In genomic region chr2:54522624-54523281, GRCh38 we compare ENCODE assay signal across 8 cellular contexts.
DNase-seq lines count a peak whose midpoint lies in the region; ATAC-seq and TF ChIP-seq lines count a peak whose summit lies in the region.

No MANE protein-coding gene starts in this region.

- H3K79me2 ChIP-seq in SU-DHL-6 (ENCODE audit: insufficient read depth, low read length) = 0 out of 2 replicates have a peak, but pooled peaks cover 7% of the 10 kb centered on the region

- TF ChIP-seq CTCF in GM12874 (IDR thresholded peaks at IDR 0.05; ENCODE audit: insufficient read depth, low read depth, low read length) (peak; percentile 63), HFFc6 (IDR thresholded peaks at IDR 0.05) (peak; percentile 77), NB4 (IDR thresholded peaks at IDR 0.05; ENCODE audit: low read depth, low read length) (peak; percentile 75), SU-DHL-6 (IDR thresholded peaks at IDR 0.05; ENCODE audit: insufficient read depth, low read length, poor library complexity, severe bottlenecking) (peak; percentile 34)

- H3K27ac ChIP-seq in SU-DHL-6 (ENCODE audit: low read depth, low read length) = no peak overlapping the region

- H3K36me3 Mint-ChIP-seq in HFFc6 (ENCODE audit: low read depth) (peaks cover 22% of the 10 kb centered on the region), immature natural killer cell (no peaks in the 10 kb centered on the region)
- no peaks in the 10 kb centered on the region for H3K36me3 Mint-ChIP-seq in activated naive CD8-positive, alpha-beta T cell treated with anti-CD3 and anti-CD28 coated beads, Interleukin-2, amount 50 U/mL, for 24 hours (ENCODE audit: low read depth)

- no peak overlapping the region for H3K4me2 ChIP-seq in SU-DHL-6 (ENCODE audit: low read depth, low read length, poor library complexity, severe bottlenecking)

- no peaks in the 10 kb centered on the region for H3K27me3 ChIP-seq in SU-DHL-6 (ENCODE audit: low read length)

- H4K20me1 ChIP-seq in SU-DHL-6 (ENCODE audit: low read depth, low read length) = no peaks in the 10 kb centered on the region

- ATAC-seq in activated naive CD8-positive, alpha-beta T cell treated with anti-CD3 and anti-CD28 coated beads, Interleukin-2, amount 50 U/mL, for 24 hours = peak; percentile 85

- no peaks in the 10 kb centered on the region for H3F3A ChIP-seq in SU-DHL-6 (ENCODE audit: insufficient read depth)

- H3K4me3 ChIP-seq in NB4 (ENCODE audit: low read depth, low read length) (no peak overlapping the region), SU-DHL-6 (ENCODE audit: insufficient read depth, low read length, poor library complexity, severe bottlenecking) (no peak overlapping the region)

- H3K4me3 Mint-ChIP-seq in HFFc6 = no peak overlapping the region
- H3K4me3 Mint-ChIP-seq in activated naive CD8-positive, alpha-beta T cell treated with anti-CD3 and anti-CD28 coated beads, Interleukin-2, amount 50 U/mL, for 24 hours = no peak overlapping the region
- peak overlapping the region in 3 of 5 donors; percentile 32 to 57 (median 33) for H3K4me3 Mint-ChIP-seq in immature natural killer cell

- DNase-seq in HFFc6 (peak; percentile 20), NB4 (ENCODE audit: low read depth) (peak; percentile 74), immature natural killer cell (peak; percentile 65 to 75 (median 67)), UCSD-AML1 (lab: John Stamatoyannopoulos, UW; ENCODE audit: unreplicated experiment) (no peak)
- peak; percentile 55 for DNase-seq in activated naive CD8-positive, alpha-beta T cell treated with anti-CD3 and anti-CD28 coated beads, Interleukin-2, amount 50 U/mL, for 24 hours
- peak; percentile 52 to 63 for DNase-seq in stimulated activated CD4-positive, alpha-beta T cell treated with anti-CD3 and anti-CD28 coated beads, Interleukin-2, amount 100 ng/mL, for 48 hours

- no peaks in the 10 kb centered on the region for H3K9me3 ChIP-seq in SU-DHL-6 (ENCODE audit: insufficient read depth, low read length)

- H3K27ac Mint-ChIP-seq in HFFc6 (peak overlapping the region; percentile 52; the same call in 1 of the 2 replicates), immature natural killer cell (peak overlapping the region in 5 of 6 donors; percentile 5 to 88 (median 25))
- H3K27ac Mint-ChIP-seq in activated naive CD8-positive, alpha-beta T cell treated with anti-CD3 and anti-CD28 coated beads, Interleukin-2, amount 50 U/mL, for 24 hours = no peak overlapping the region

- no peak overlapping the region for H3K9ac ChIP-seq in SU-DHL-6 (ENCODE audit: low read length)

- H3K9me3 Mint-ChIP-seq in HFFc6 = no peaks in the 10 kb centered on the region
- H3K9me3 Mint-ChIP-seq in activated naive CD8-positive, alpha-beta T cell treated with anti-CD3 and anti-CD28 coated beads, Interleukin-2, amount 50 U/mL, for 24 hours = no peaks in the 10 kb centered on the region
- no peaks in the 10 kb centered on the region for H3K9me3 Mint-ChIP-seq in immature natural killer cell

- H3K36me3 ChIP-seq in SU-DHL-6 (ENCODE audit: low read length) = no peaks in the 10 kb centered on the region; the same call in 1 of the 2 replicates

- TF ChIP-seq POLR2A in NB4 (IDR thresholded peaks at IDR 0.05; ENCODE audit: extremely low read depth, insufficient read length) = no peak

- H3K9me2 ChIP-seq in SU-DHL-6 (replicated peaks; ENCODE audit: insufficient read depth, low read length) = no peaks in the 10 kb centered on the region

- peaks cover 67% of the 10 kb centered on the region for H3K4me1 Mint-ChIP-seq in HFFc6 (ENCODE audit: low read depth)
- H3K4me1 Mint-ChIP-seq in activated naive CD8-positive, alpha-beta T cell treated with anti-CD3 and anti-CD28 coated beads, Interleukin-2, amount 50 U/mL, for 24 hours = peaks cover 16% of the 10 kb centered on the region
- peaks cover 2 to 6% of the 10 kb centered on the region in 2 donors for H3K4me1 Mint-ChIP-seq in immature natural killer cell

- H3K27me3 Mint-ChIP-seq in HFFc6 (ENCODE audit: insufficient read depth) (no peaks in the 10 kb centered on the region; the same call in 1 of the 2 replicates), immature natural killer cell (ENCODE audit: low read depth in 3 of 3) (peaks cover 4 to 10% (median 10%) of the 10 kb centered on the region in 3 donors)
- H3K27me3 Mint-ChIP-seq in activated naive CD8-positive, alpha-beta T cell treated with anti-CD3 and anti-CD28 coated beads, Interleukin-2, amount 50 U/mL, for 24 hours = peaks cover 6% of the 10 kb centered on the region

- no peak overlapping the region for H2AFZ ChIP-seq in SU-DHL-6 (ENCODE audit: low read depth, low read length, severe bottlenecking)

Comparison
In these comparisons a context has a peak if more than half of its experiments do, and no peak if none do; other contexts are left out.
1. H3K4me3 Mint-ChIP-seq: peak in immature natural killer cell (3 of 5); none in HFFc6 (single experiment) and activated naive CD8-positive, alpha-beta T cell treated with anti-CD3 and anti-CD28 coated beads, Interleukin-2, amount 50 U/mL, for 24 hours (single experiment).
2. Peak in every context shown above with its lines, with median percentiles within 50 percentile points of each other: CTCF ChIP-seq.